In genomic region chr1:14742181-14742980, GRCh38 we compare ENCODE assay signal across 1 cellular context.
TF ChIP-seq lines count a peak whose summit lies in the region.

No MANE protein-coding gene starts in this region.

TF ChIP-seq in SK-N-SH treated with all-trans-retinoic acid at 6 μM for 48 hours, 23 proteins besides CTCF, POLR2A, EP300 and RAD21 (continued from another document):
- no peak for TF ChIP-seq BACH2 (CRISPR knock-in tag; IDR thresholded peaks at IDR 0.05; ENCODE audit: borderline replicate concordance)
